25 cellular contexts compared by ENCODE assay signal in the genomic region with DNA sequence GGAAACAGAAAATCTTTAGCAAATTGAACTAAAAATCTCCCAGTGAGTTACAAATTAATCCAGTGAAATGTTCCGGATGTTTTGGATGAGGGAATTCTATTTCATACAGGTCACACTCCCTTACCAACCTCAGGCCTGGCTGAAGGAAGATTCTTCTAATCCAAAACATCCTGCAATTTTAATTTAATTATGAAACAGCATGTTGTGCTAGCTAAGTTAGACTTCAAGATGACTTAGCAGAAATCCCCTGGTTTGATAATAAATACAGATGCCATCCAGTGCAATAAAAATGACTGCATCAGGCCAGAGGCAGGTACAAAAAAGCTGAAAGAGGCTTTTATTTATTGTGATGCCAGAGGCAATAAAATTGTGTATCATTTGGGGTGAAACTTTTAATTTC.
A peak's percentile ranks its signal among the peaks of the same experiment; 100 is the strongest.
DNase-seq lines count a peak whose midpoint lies in the region; ATAC-seq and TF ChIP-seq lines count a peak whose summit lies in the region.
"Had no signal": no experiment of that assay in that cellular context is flagged by ENCODE, and none has a peak within 500 bp of the region (broad histone marks: within the 10 kb centered on the region; RNA-seq: fewer than 3 reads in every experiment).

No MANE protein-coding gene starts in this region.

- no peak overlapping the region for H3K27ac ChIP-seq in SK-N-SH (ENCODE audit: low read depth in 2 of 2, low read length in 1 of 2)
- no peak overlapping the region for H3K27ac ChIP-seq in osteoblast (ENCODE audit: low read depth, low read length)
- no peak overlapping the region for H3K27ac ChIP-seq in RWPE1
- H3K27ac ChIP-seq: BLaER1, PC-9 had no signal

- no peaks in the 10 kb centered on the region for H3F3A ChIP-seq in SK-N-SH (replicated peaks; ENCODE audit: insufficient read depth)
- no peaks in the 10 kb centered on the region for H3F3A ChIP-seq in Loucy (ENCODE audit: low read depth)

- no peaks in the 10 kb centered on the region; a peak in 1 of 4 replicates for H3K4me1 ChIP-seq in SK-N-SH (ENCODE audit: control insufficient read depth in 1 of 2, insufficient read depth in 2 of 2, low read depth in 1 of 2, low read length in 1 of 2)
- peaks cover 6% of the 10 kb centered on the region for H3K4me1 ChIP-seq in Loucy (ENCODE audit: insufficient read depth, low read length, poor library complexity, severe bottlenecking)
- no peaks in the 10 kb centered on the region for H3K4me1 ChIP-seq in osteoblast (ENCODE audit: insufficient read depth, low read length)

- POLR2A ChIA-PET in SK-N-SH (lab: Yijun Ruan, JAX) = no interaction called here
- POLR2A ChIA-PET in RWPE1 (lab: Yijun Ruan, JAX; ENCODE audit: low non-redundant PET) = no interaction called here
- POLR2A ChIA-PET in MCF 10A (lab: Yijun Ruan, JAX) = interaction anchor here (0.7 kb wide), 1 partner anchor 206 kb away, joined by 3 read pairs; no protein-coding TSS in a partner anchor

- TF ChIP-seq RAD21 in SK-N-SH (IDR thresholded peaks at IDR 0.05; ENCODE audit: low read length) = no peak

- no peaks in the 10 kb centered on the region for H3K36me3 Mint-ChIP-seq in MCF 10A (ENCODE audit: insufficient read depth, unreplicated experiment)

- H2AFZ ChIP-seq in SK-N-SH (ENCODE audit: low read depth) = no peak overlapping the region
- H2AFZ ChIP-seq in Loucy (ENCODE audit: low read length) = no peak overlapping the region
- H2AFZ ChIP-seq in osteoblast (ENCODE audit: low read length) = no peak overlapping the region
- H2AFZ ChIP-seq: PC-9 had no signal

- H3K27me3 Mint-ChIP-seq in MCF 10A (ENCODE audit: insufficient read depth, unreplicated experiment) = no peaks in the 10 kb centered on the region

- no peak overlapping the region for H3K27ac Mint-ChIP-seq in MCF 10A (ENCODE audit: low read depth, unreplicated experiment)
- H3K27ac Mint-ChIP-seq: CD4-positive, alpha-beta T cell; T-helper 1 cell treated with Interleukin-12 subunit alpha and Interleukin-12 subunit beta and Interleukin-4 antibody, amounts not matched to agents 30 μg/mL and 1 μg/mL, for 36 hours had no signal

- H3K4me3 Mint-ChIP-seq in MCF 10A (ENCODE audit: unreplicated experiment) = no peak overlapping the region
- H3K4me3 Mint-ChIP-seq: CD4-positive, alpha-beta T cell had no signal

- CTCF ChIA-PET in SK-N-SH (lab: Yijun Ruan, JAX) (no interaction called here), RWPE1 (lab: Yijun Ruan, JAX) (no interaction called here), MCF 10A (lab: Yijun Ruan, JAX) (interaction anchor here (0.8 to 1.1 kb wide), 2 partner anchors 331 to 1978 kb away, joined by 3 read pairs; no protein-coding TSS in a partner anchor)

- peaks cover 1% of the 10 kb centered on the region; the same call in 1 of the 2 replicates for H3K27me3 ChIP-seq in SK-N-SH (ENCODE audit: insufficient read depth)
- H3K27me3 ChIP-seq in Loucy (ENCODE audit: insufficient read depth, low read length, poor library complexity, severe bottlenecking) = no peaks in the 10 kb centered on the region
- H3K27me3 ChIP-seq in osteoblast (ENCODE audit: insufficient read depth, low read length) = peaks cover 28% of the 10 kb centered on the region
- H3K27me3 ChIP-seq: BLaER1 had no signal

- no TSS peak for BruUV-seq in MCF 10A (replicated peaks; lab: Mats Ljungman, UMichigan)

- H3K36me3 ChIP-seq in SK-N-SH (replicated peaks in 1 of 2; ENCODE audit: control insufficient read depth in 1 of 2, insufficient read depth in 2 of 2, low read length in 1 of 2) (no peaks in the 10 kb centered on the region), Loucy (ENCODE audit: insufficient read depth, low read length) (no peaks in the 10 kb centered on the region), osteoblast (ENCODE audit: insufficient read depth, low read length) (no peaks in the 10 kb centered on the region)

- H3K9me2 ChIP-seq in SK-N-SH = no peaks in the 10 kb centered on the region
- H3K9me2 ChIP-seq in Loucy (replicated peaks; ENCODE audit: low read depth, low read length) = no peaks in the 10 kb centered on the region

- H4K20me1 ChIP-seq in SK-N-SH (ENCODE audit: insufficient read depth) (no peaks in the 10 kb centered on the region), Loucy (ENCODE audit: insufficient read depth, low read length, poor library complexity, severe bottlenecking) (no peaks in the 10 kb centered on the region), osteoblast (ENCODE audit: insufficient read depth, low read length) (no peaks in the 10 kb centered on the region)
- H4K20me1 ChIP-seq: BLaER1 had no signal

- ATAC-seq in SK-N-SH treated with all-trans-retinoic acid at 6 μM for 48 hours = peak; percentile 65
- no peak for ATAC-seq in HG02884 (IDR thresholded peaks at IDR 0.05; ENCODE audit: unreplicated experiment)

- H3K4me3 ChIP-seq in SK-N-SH (ENCODE audit: low read depth in 2 of 2, low read length in 1 of 2) = no peak overlapping the region
- H3K4me3 ChIP-seq in Loucy (ENCODE audit: low read length, poor library complexity, severe bottlenecking) = no peak overlapping the region
- no peak overlapping the region for H3K4me3 ChIP-seq in osteoblast (ENCODE audit: insufficient read depth, low read length)
- H3K4me3 ChIP-seq: BLaER1, PC-9 had no signal

- H3K79me2 ChIP-seq in SK-N-SH (ENCODE audit: insufficient read depth) (no peaks in the 10 kb centered on the region), Loucy (ENCODE audit: insufficient read depth, low read length) (no peaks in the 10 kb centered on the region), osteoblast (ENCODE audit: insufficient read depth, low read length) (no peaks in the 10 kb centered on the region)

- H3K9me3 Mint-ChIP-seq in MCF 10A (ENCODE audit: unreplicated experiment) = peaks cover 14% of the 10 kb centered on the region

- no peak for TF ChIP-seq CTCF in SK-N-SH (IDR thresholded peaks at IDR 0.05)
- TF ChIP-seq CTCF in Loucy (conservative IDR thresholded peaks at IDR 0.05; ENCODE audit: low read length) = no peak
- no peak for TF ChIP-seq CTCF in osteoblast (IDR thresholded peaks at IDR 0.05; ENCODE audit: extremely low read depth, low read depth, low read length)
- TF ChIP-seq CTCF in RWPE1 (conservative IDR thresholded peaks at IDR 0.05; ENCODE audit: low read depth) = no peak
- TF ChIP-seq CTCF in MCF 10A (IDR thresholded peaks at IDR 0.05; ENCODE audit: unreplicated experiment) = no peak

- H3K4me1 Mint-ChIP-seq in MCF 10A (ENCODE audit: insufficient read depth, unreplicated experiment) = no peaks in the 10 kb centered on the region

- DNase-seq in SK-N-SH = no peak
- peak; percentile 15 for DNase-seq in amniotic epithelial cell (ENCODE audit: low read depth)
- peak; percentile 25 for DNase-seq in osteoblast (ENCODE audit: insufficient read length, low spot score, missing footprints)
- no peak for DNase-seq in RWPE1 (ENCODE audit: low spot score)
- DNase-seq in MCF 10A (ENCODE audit: unreplicated experiment) = no peak
- DNase-seq: 8988T; CD4-positive, alpha-beta T cell; DMS79; GF-D8; KG1; NCI-H1105; NCI-H1436 treated with DMSO at 0.1 percent for 48 hours; NCI-H187 treated with DMSO at 0.1 percent for 48 hours; NCI-H2171 treated with DMSO at 0.1 percent for 48 hours; NCI-H524; NCI-H748 treated with DMSO at 0.1 percent for 48 hours; NK-92 treated with Interleukin-12 subunit alpha and Interleukin-12 subunit beta, amount 100 ng/mL, for 24 hours; PC-9; Right ventricle myocardium superior; SW 1271 had no signal

- intact Hi-C loops in MCF 10A (cut with micrococcal nuclease) = no loop called here

- no peak overlapping the region for H3K9ac ChIP-seq in SK-N-SH
- H3K9ac ChIP-seq in Loucy (ENCODE audit: low read depth, low read length, poor library complexity, severe bottlenecking) = no peak overlapping the region
- H3K9ac ChIP-seq: BLaER1 had no signal

- H3K4me2 ChIP-seq in SK-N-SH (no peak overlapping the region), Loucy (ENCODE audit: low read depth, low read length, poor library complexity, severe bottlenecking) (peak overlapping the region; percentile 44), osteoblast (ENCODE audit: insufficient read depth, low read length) (no peak overlapping the region)
- H3K4me2 ChIP-seq: PC-9 had no signal

- 52% methylated on average over 1 of the region's 1 CpG for WGBS in SK-N-SH (ENCODE audit: low lambda C conversion rate)

- no peak for TF ChIP-seq EP300 in SK-N-SH (IDR thresholded peaks at IDR 0.05; ENCODE audit: borderline replicate concordance in 1 of 2, low read depth in 1 of 2, low read length in 1 of 2)

- H3K9me3 ChIP-seq in SK-N-SH (no peaks in the 10 kb centered on the region), Loucy (ENCODE audit: insufficient read depth, low read depth, low read length) (no peaks in the 10 kb centered on the region; the same call in 1 of the 2 replicates), osteoblast (ENCODE audit: low read depth, low read length) (peaks cover 3% of the 10 kb centered on the region)

TF ChIP-seq in SK-N-SH treated with all-trans-retinoic acid at 6 μM for 48 hours, 23 proteins besides CTCF, POLR2A, EP300 and RAD21 (continues in another document):
- no peak for TF ChIP-seq BACH2 (CRISPR knock-in tag; IDR thresholded peaks at IDR 0.05; ENCODE audit: borderline replicate concordance)

TF ChIP-seq in SK-N-SH, 30 proteins besides CTCF, POLR2A, EP300 and RAD21 (continues in another document):
- no peak for TF ChIP-seq FOSL2 (IDR thresholded peaks at IDR 0.05; ENCODE audit: borderline replicate concordance, low read depth)
- no peak for TF ChIP-seq EZH2phosphoT487 (IDR thresholded peaks at IDR 0.05; ENCODE audit: borderline replicate concordance, low read depth)
- no peak for TF ChIP-seq TEAD4 (IDR thresholded peaks at IDR 0.05; ENCODE audit: borderline replicate concordance, insufficient read depth)
- no peak for TF ChIP-seq IRF3 (IDR thresholded peaks at IDR 0.05; ENCODE audit: low read depth, low read length)
- no peak for TF ChIP-seq GATA2 (CRISPR knock-in tag; IDR thresholded peaks at IDR 0.05)
- no peak for TF ChIP-seq ELF1 (IDR thresholded peaks at IDR 0.05)

Comparison
In these comparisons a context has a peak if more than half of its experiments do, and no peak if none do; other contexts are left out.
1. DNase-seq: peak in amniotic epithelial cell (single experiment) and osteoblast (single experiment); none in SK-N-SH (single experiment), RWPE1 (single experiment) and MCF 10A (single experiment).